In genomic region chr6:91442342-91442741, GRCh38 we compare ENCODE assay signal across 23 cellular contexts.
DNase-seq lines count a peak whose midpoint lies in the region; ATAC-seq and TF ChIP-seq lines count a peak whose summit lies in the region.
"Had no signal": no experiment of that assay in that cellular context is flagged by ENCODE, and none has a peak within 500 bp of the region (broad histone marks: within the 10 kb centered on the region; RNA-seq: fewer than 3 reads in every experiment).

No MANE protein-coding gene starts in this region.

- no peaks in the 10 kb centered on the region for H3K27me3 Mint-ChIP-seq in natural killer cell (ENCODE audit: low read depth in 2 of 2)
- H3K27me3 Mint-ChIP-seq: activated CD4-positive, alpha-beta memory T cell treated with anti-CD3 and anti-CD28 coated beads for 36 hours; T-helper 17 cell had no signal

- H3K36me3 ChIP-seq in H7 (replicated peaks; ENCODE audit: control insufficient read depth, insufficient read depth, low read length): no peaks in the 10 kb centered on the region
- H3K36me3 ChIP-seq: thoracic aorta had no signal

- H3K36me3 Mint-ChIP-seq in natural killer cell: no peaks in the 10 kb centered on the region
- H3K36me3 Mint-ChIP-seq: activated CD4-positive, alpha-beta memory T cell treated with anti-CD3 and anti-CD28 coated beads for 36 hours; CD8-positive, alpha-beta T cell; stimulated activated effector memory CD8-positive, alpha-beta T cell treated with anti-CD3 and anti-CD28 coated beads, Interleukin-12 subunit alpha, Interleukin-12 subunit beta, amount 100 ng/mL, for 72 hours had no signal

- peak overlapping the region; percentile 5 to 16 for H3K27ac Mint-ChIP-seq in natural killer cell
- H3K27ac Mint-ChIP-seq: activated CD4-positive, alpha-beta memory T cell treated with anti-CD3 and anti-CD28 coated beads for 36 hours; CD8-positive, alpha-beta T cell; stimulated activated effector memory CD8-positive, alpha-beta T cell treated with anti-CD3 and anti-CD28 coated beads, Interleukin-12 subunit alpha, Interleukin-12 subunit beta, amount 100 ng/mL, for 72 hours; T-helper 17 cell had no signal

- no peaks in the 10 kb centered on the region for H3K27me3 ChIP-seq in H7 (ENCODE audit: control insufficient read depth, insufficient read depth, low read length)

- peaks cover 27 to 29% of the 10 kb centered on the region in 2 donors for H3K4me1 Mint-ChIP-seq in natural killer cell
- H3K4me1 Mint-ChIP-seq: stimulated activated effector memory CD8-positive, alpha-beta T cell treated with anti-CD3 and anti-CD28 coated beads, Interleukin-12 subunit alpha, Interleukin-12 subunit beta, amount 100 ng/mL, for 72 hours; T-helper 17 cell had no signal

- H3K4me3 ChIP-seq in foreskin fibroblast (ENCODE audit: low read depth in 1 of 2, low read length in 2 of 2): no peak overlapping the region
- H3K4me3 ChIP-seq in H7 (ENCODE audit: insufficient read depth, low read depth, low read length): no peak overlapping the region
- H3K4me3 ChIP-seq: GM23248, thoracic aorta had no signal

- TF ChIP-seq CTCF in GM20000 (IDR thresholded peaks at IDR 0.05; ENCODE audit: extremely low read depth, missing control alignments) (no peak), natural killer cell (IDR thresholded peaks at IDR 0.05) (no peak), foreskin fibroblast (IDR thresholded peaks at IDR 0.05; ENCODE audit: low read depth, low read length) (no peak)

- peak; percentile 32 for ATAC-seq in GM18519 (IDR thresholded peaks at IDR 0.05; ENCODE audit: low FRiP score, unreplicated experiment)
- peak; percentile 46 for ATAC-seq in HG03432 (IDR thresholded peaks at IDR 0.05; ENCODE audit: unreplicated experiment)
- no peak for ATAC-seq in natural killer cell
- ATAC-seq: CD8-positive, alpha-beta T cell; sciatic nerve; stimulated activated effector memory CD8-positive, alpha-beta T cell treated with anti-CD3 and anti-CD28 coated beads, Interleukin-12 subunit alpha, Interleukin-12 subunit beta, amount 100 ng/mL, for 72 hours; T-helper 17 cell had no signal

- intact Hi-C loops in natural killer cell (cut with micrococcal nuclease): no loop called here

- H3K4me3 Mint-ChIP-seq in natural killer cell: peak overlapping the region; percentile 7
- H3K4me3 Mint-ChIP-seq: activated CD4-positive, alpha-beta memory T cell treated with anti-CD3 and anti-CD28 coated beads for 36 hours; CD8-positive, alpha-beta T cell; stimulated activated effector memory CD8-positive, alpha-beta T cell treated with anti-CD3 and anti-CD28 coated beads, Interleukin-12 subunit alpha, Interleukin-12 subunit beta, amount 100 ng/mL, for 72 hours; T-helper 17 cell had no signal

- peaks cover 0 to 10% of the 10 kb centered on the region in 2 donors for H3K9me3 Mint-ChIP-seq in natural killer cell

- peak; percentile 14 for DNase-seq in GM20000 (ENCODE audit: low spot score)
- DNase-seq in natural killer cell: no peak
- no peak for DNase-seq in foreskin fibroblast
- no peak for DNase-seq in cortex of kidney (lab: John Stamatoyannopoulos, UW)
- no peak for DNase-seq in H7
- DNase-seq: activated CD4-positive, alpha-beta memory T cell treated with anti-CD3 and anti-CD28 coated beads for 36 hours; activated naive CD4-positive, alpha-beta T cell treated with Interleukin-2 at 50 U/mL for 16 hours; activated T-cell treated with anti-CD3 and anti-CD28 coated beads, Interleukin-2, amount 50 U/mL, for 1 hour; amygdala; CD8-positive, alpha-beta T cell; GM23248; hypothalamus; KBM-7; mammary epithelial cell; NCI-H1930; NCI-H446 treated with DMSO at 0.1 percent for 48 hours; SIG-M5; T-helper 17 cell had no signal

Comparison
In these comparisons a context has a peak if more than half of its experiments do, and no peak if none do; other contexts are left out.
1. ATAC-seq: peak in GM18519 (single experiment) and HG03432 (single experiment); none in natural killer cell (0 of 3).